In the genomic region with DNA sequence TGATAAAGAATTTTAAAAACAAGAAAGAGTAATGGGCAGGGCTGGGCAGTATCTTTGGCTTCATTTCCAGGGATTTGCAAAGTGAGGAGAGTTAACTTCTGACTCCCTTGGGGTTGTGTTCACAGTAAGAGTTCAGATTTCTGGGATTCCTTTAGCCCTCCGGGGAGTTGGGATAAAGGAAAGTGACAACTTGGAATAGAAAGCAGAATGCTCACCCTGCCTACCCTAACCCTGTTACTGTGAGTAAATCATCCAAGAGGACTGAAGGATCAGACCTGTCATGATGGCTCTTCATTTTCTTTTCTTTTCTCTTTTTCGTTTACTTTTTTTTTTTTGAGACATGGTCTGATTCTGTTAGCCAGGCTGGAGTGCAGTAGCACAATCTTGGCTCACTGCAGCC, we compare ENCODE assay signal across 38 cellular contexts.
DNase-seq lines count a peak whose midpoint lies in the region; ATAC-seq and TF ChIP-seq lines count a peak whose summit lies in the region.
"Had no signal": no experiment of that assay in that cellular context is flagged by ENCODE, and none has a peak within 500 bp of the region (broad histone marks: within the 10 kb centered on the region; RNA-seq: fewer than 3 reads in every experiment).

No MANE protein-coding gene starts in this region.

- no peak for ATAC-seq in HG02840 (IDR thresholded peaks at IDR 0.05; ENCODE audit: low FRiP score, unreplicated experiment)
- ATAC-seq: effector memory CD8-positive, alpha-beta T cell; upper lobe of right lung had no signal

- peak overlapping the region in 1 of 5 experiments; percentile 43 for H3K4me3 Mint-ChIP-seq in brain
- H3K4me3 Mint-ChIP-seq: activated CD4-positive, alpha-beta T cell treated with anti-CD3 and anti-CD28 coated beads, Interleukin-2, amount 10 ng/mL, durations not matched to agents 24 days and 14 days; CD14-positive monocyte; effector memory CD8-positive, alpha-beta T cell had no signal

- H3K27me3 ChIP-seq in subcutaneous abdominal adipose tissue (ENCODE audit: control insufficient read depth in 5 of 5, insufficient read depth in 4 of 5, low read length in 5 of 5) = no peaks in the 10 kb centered on the region
- H3K27me3 ChIP-seq: ascending aorta, ovary, Peyer's patch, suprapubic skin, upper lobe of right lung had no signal

- H3K36me3 Mint-ChIP-seq in brain = no peaks in the 10 kb centered on the region
- H3K36me3 Mint-ChIP-seq: CD14-positive monocyte; naive thymus-derived CD8-positive, alpha-beta T cell had no signal

- H3K27me3 Mint-ChIP-seq in brain = peaks cover 4% of the 10 kb centered on the region
- H3K27me3 Mint-ChIP-seq: naive thymus-derived CD8-positive, alpha-beta T cell had no signal

- TF ChIP-seq CTCF in brain (conservative IDR thresholded peaks at IDR 0.05) = no peak

- H3K27ac ChIP-seq in subcutaneous abdominal adipose tissue (ENCODE audit: low read depth, low read length) = peak overlapping the region; percentile 84
- H3K27ac ChIP-seq: 22Rv1, HL-60, Peyer's patch, suprapubic skin, upper lobe of right lung, VCaP had no signal

- peaks cover 0 to under 1% (median 0%) of the 10 kb centered on the region in 5 donors for H3K36me3 ChIP-seq in subcutaneous abdominal adipose tissue (ENCODE audit: control insufficient read depth in 5 of 5, insufficient read depth in 5 of 5, low read length in 5 of 5)
- H3K36me3 ChIP-seq: ascending aorta, ovary, Peyer's patch, suprapubic skin, upper lobe of right lung had no signal

- H3K4me3 ChIP-seq in subcutaneous abdominal adipose tissue (ENCODE audit: low read depth in 1 of 5, low read length in 5 of 5) = no peak overlapping the region
- H3K4me3 ChIP-seq: ascending aorta, ovary, Peyer's patch, suprapubic skin, upper lobe of right lung had no signal

- DNase-seq in NCI-H82 (lab: John Stamatoyannopoulos, UW) (peak; percentile 18), NCI-H82 treated with DMSO at 0.1 percent for 48 hours (lab: John Stamatoyannopoulos, UW; ENCODE audit: unreplicated experiment) (no peak), left kidney (ENCODE audit: low read depth, low spot score) (peak; percentile 59), NCI-H345 (lab: John Stamatoyannopoulos, UW) (no peak), inferior parietal cortex (ENCODE audit: extremely low spot score) (no peak)
- DNase-seq: activated CD4-positive, alpha-beta T cell treated with anti-CD3 and anti-CD28 coated beads, Interleukin-2, amount 10 ng/mL, durations not matched to agents 24 days and 14 days; activated gamma-delta T cell; activated naive CD8-positive, alpha-beta T cell treated with anti-CD3 and anti-CD28 coated beads, Interleukin-2, amount 10 ng/mL, durations not matched to agents 7 days and 5 days; Caco-2; caudate nucleus; DMS79; effector memory CD8-positive, alpha-beta T cell; erythroblast; GF-D8; glutamatergic neuron; GOT3; KG1; naive thymus-derived CD8-positive, alpha-beta T cell; NCI-H1092 treated with DMSO at 0.1 percent for 48 hours; NCI-H1694 treated with DMSO at 0.1 percent for 48 hours; NCI-H524 treated with DMSO at 0.1 percent for 48 hours; ovary; Peyer's patch; SHP77 treated with DMSO at 0.1 percent for 48 hours; small intestine; stimulated activated naive CD4-positive, alpha-beta T cell; SW 1271; T1000; upper lobe of right lung had no signal

- peaks cover 0 to 3% (median 0%) of the 10 kb centered on the region in 5 experiments for H3K9me3 Mint-ChIP-seq in brain
- H3K9me3 Mint-ChIP-seq: activated CD4-positive, alpha-beta T cell treated with anti-CD3 and anti-CD28 coated beads, Interleukin-2, amount 10 ng/mL, durations not matched to agents 24 days and 14 days; activated naive CD8-positive, alpha-beta T cell treated with anti-CD3 and anti-CD28 coated beads, Interleukin-2, amount 10 ng/mL, durations not matched to agents 7 days and 5 days; CD14-positive monocyte; effector memory CD8-positive, alpha-beta T cell; naive thymus-derived CD8-positive, alpha-beta T cell had no signal

- H3K4me1 Mint-ChIP-seq in brain = peaks cover 75% of the 10 kb centered on the region
- H3K4me1 Mint-ChIP-seq: CD14-positive monocyte had no signal

- H3K27ac Mint-ChIP-seq in brain = peak overlapping the region in 3 of 5 experiments; percentile 23 to 90 (median 62)
- H3K27ac Mint-ChIP-seq: activated CD4-positive, alpha-beta T cell treated with anti-CD3 and anti-CD28 coated beads, Interleukin-2, amount 10 ng/mL, durations not matched to agents 24 days and 14 days; activated naive CD8-positive, alpha-beta T cell treated with anti-CD3 and anti-CD28 coated beads, Interleukin-2, amount 10 ng/mL, durations not matched to agents 7 days and 5 days; CD14-positive monocyte; effector memory CD8-positive, alpha-beta T cell had no signal

- no peaks in the 10 kb centered on the region for H3K9me3 ChIP-seq in subcutaneous abdominal adipose tissue (ENCODE audit: control insufficient read depth in 5 of 5, low read length in 5 of 5)
- H3K9me3 ChIP-seq: ascending aorta, Caco-2, ovary, Peyer's patch, suprapubic skin, upper lobe of right lung had no signal

- peak overlapping the region in 1 of 5 donors; percentile 49 for H3K9ac ChIP-seq in subcutaneous abdominal adipose tissue (ENCODE audit: low read length in 5 of 5)

- peaks cover 4 to 52% (median 36%) of the 10 kb centered on the region in 5 donors for H3K4me1 ChIP-seq in subcutaneous abdominal adipose tissue (ENCODE audit: control insufficient read depth in 5 of 5, insufficient read depth in 5 of 5, low read length in 5 of 5)
- H3K4me1 ChIP-seq: Caco-2, Peyer's patch had no signal

Comparison
In these comparisons a context has a peak if more than half of its experiments do, and no peak if none do; other contexts are left out.
1. DNase-seq: peak in NCI-H82 (single experiment) and left kidney (single experiment); none in NCI-H82 treated with DMSO at 0.1 percent for 48 hours (single experiment), NCI-H345 (single experiment) and inferior parietal cortex (single experiment).